Comparison of ENCODE assay signal across 8 cellular contexts in the genomic region with DNA sequence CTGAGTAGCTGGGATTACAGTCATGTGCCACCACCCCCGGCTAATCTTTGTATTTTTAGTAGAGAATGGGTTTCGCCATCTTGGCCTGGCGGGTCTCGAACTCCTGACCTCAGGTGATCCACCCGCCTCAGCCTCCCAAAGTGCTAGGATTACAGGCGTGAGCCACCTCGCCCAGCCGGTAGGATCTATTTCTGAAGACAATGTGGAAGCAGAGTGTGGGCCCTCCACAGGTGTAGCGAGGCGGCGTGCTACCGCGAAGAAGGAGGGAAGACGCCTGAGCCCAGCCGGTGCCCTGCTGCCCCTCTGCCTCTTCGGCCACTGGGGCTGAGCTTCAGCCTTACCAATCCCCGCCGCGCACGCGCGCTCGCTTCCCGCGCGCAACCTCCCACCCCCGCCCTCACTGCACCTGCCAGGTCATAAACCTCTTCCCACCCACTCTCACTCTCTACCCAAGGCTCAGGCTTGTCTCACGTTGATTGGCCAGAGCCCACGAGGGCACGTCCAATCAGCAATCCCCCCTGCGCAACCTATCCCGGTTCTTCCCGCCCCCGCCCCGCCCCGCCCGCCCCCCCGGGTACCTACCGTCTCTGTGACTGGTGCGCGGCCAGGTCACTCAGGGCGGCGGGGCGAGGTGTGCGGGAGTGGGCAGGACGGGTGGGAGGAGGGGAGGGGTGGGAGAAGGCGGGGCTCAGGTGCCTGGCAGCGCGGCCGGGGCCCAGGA. TPM values are rescaled to one million over a fixed set of nuclear protein-coding genes. Genes with fewer than 3 reads are reported as not detected.
DNase-seq lines count a peak whose midpoint lies in the region; ATAC-seq lines count a peak whose summit lies in the region.

No MANE protein-coding gene starts in this region.

- H2BK5ac ChIP-seq in mesenchymal stem cell (ENCODE audit: low read depth, low read length, poor library complexity, severe bottlenecking) = no peak overlapping the region

- no peak overlapping the region for H2BK120ac ChIP-seq in mesenchymal stem cell (ENCODE audit: low read depth, low read length)

- H3K23ac ChIP-seq in mesenchymal stem cell (ENCODE audit: low read length in 2 of 2) = no peak overlapping the region

- H3K4me2 ChIP-seq in mesenchymal stem cell (ENCODE audit: low read length, poor library complexity, severe bottlenecking) = peak overlapping the region; percentile 84

- no peak overlapping the region for H4K91ac ChIP-seq in mesenchymal stem cell (ENCODE audit: low read length)

- H3K27me3 ChIP-seq in mesenchymal stem cell (ENCODE audit: control insufficient read depth in 1 of 2, insufficient read depth in 1 of 2, low read length in 2 of 2) = peaks cover 0 to 47% of the 10 kb centered on the region in 2 experiments

- peaks cover 7% of the 10 kb centered on the region for H3K79me1 ChIP-seq in mesenchymal stem cell (replicated peaks; ENCODE audit: low read length, poor library complexity, severe bottlenecking)

- peak overlapping the region; percentile 61 for H2AFZ ChIP-seq in mesenchymal stem cell (ENCODE audit: low read depth, low read length)

- H2AK5ac ChIP-seq in mesenchymal stem cell (ENCODE audit: low read length, severe bottlenecking) = no peak overlapping the region

- no peaks in the 10 kb centered on the region for H3K36me3 ChIP-seq in mesenchymal stem cell (ENCODE audit: control insufficient read depth in 1 of 2, insufficient read depth in 2 of 2, low read depth in 1 of 2, low read length in 2 of 2)

- DNase-seq in NCI-H2171 treated with DMSO at 0.1 percent for 48 hours (lab: John Stamatoyannopoulos, UW) (peak; percentile 97), cortex of kidney (lab: John Stamatoyannopoulos, UW) (peak; percentile 94), mesenchymal stem cell (no peak), GF-D8 (lab: John Stamatoyannopoulos, UW) (no peak)
- DNase-seq in activated CD4-positive, alpha-beta T cell treated with anti-CD3 and anti-CD28 coated beads, Interleukin-2, amount 50 U/mL, for 24 hours (ENCODE audit: low read depth in 1 of 2, low spot score in 1 of 2) = peak; percentile 54 to 78
- peak; percentile 48 to 78 (median 74) for DNase-seq in stimulated activated CD4-positive, alpha-beta T cell treated with anti-CD3 and anti-CD28 coated beads, TNF-alpha, amount 100 ng/mL, for 48 hours (ENCODE audit: low read depth in 3 of 3)

- peaks cover 14% of the 10 kb centered on the region for H3K4me1 ChIP-seq in mesenchymal stem cell (ENCODE audit: control insufficient read depth, insufficient read depth, low read depth, low read length)

- H3K18ac ChIP-seq in mesenchymal stem cell (ENCODE audit: low read depth in 1 of 2, low read length in 2 of 2) = no peak overlapping the region

- WGBS in mesenchymal stem cell = 25% methylated on average over 22 of the region's 50 CpGs

- H3K9me3 ChIP-seq in mesenchymal stem cell (ENCODE audit: control insufficient read depth, low read length) = no peaks in the 10 kb centered on the region

- no peak overlapping the region for H3K9ac ChIP-seq in mesenchymal stem cell (ENCODE audit: low read length)

- no peak overlapping the region for H4K8ac ChIP-seq in mesenchymal stem cell (ENCODE audit: low read length)

- H3K4me3 ChIP-seq in mesenchymal stem cell (ENCODE audit: insufficient read depth in 1 of 2, low read depth in 1 of 2, low read length in 2 of 2) = peak overlapping the region; percentile 34 to 91

- H3K14ac ChIP-seq in mesenchymal stem cell (ENCODE audit: low read length in 2 of 2) = no peak overlapping the region

- H2BK12ac ChIP-seq in mesenchymal stem cell (ENCODE audit: low read length in 2 of 2) = no peak overlapping the region

- no peak overlapping the region for H3K4ac ChIP-seq in mesenchymal stem cell (ENCODE audit: low read depth in 1 of 2, low read length in 2 of 2)

- no peak overlapping the region for H2BK15ac ChIP-seq in mesenchymal stem cell (ENCODE audit: low read depth, poor library complexity, severe bottlenecking)

- no peak overlapping the region for H3K27ac ChIP-seq in mesenchymal stem cell (ENCODE audit: low read length, poor library complexity, severe bottlenecking)

- ATAC-seq in GM18511 (IDR thresholded peaks at IDR 0.05; ENCODE audit: unreplicated experiment) (peak; percentile 96), HG02970 (IDR thresholded peaks at IDR 0.05; ENCODE audit: low FRiP score, unreplicated experiment) (peak; percentile 95)

RNA-seq across cellular contexts. Expression of a gene that starts 0.4 kb away (rescaled TPM):
- not detected for polyA plus RNA-seq in mesenchymal stem cell (2013, experiment 1 of 2)
- polyA plus RNA-seq in mesenchymal stem cell (2013, experiment 2 of 2) = not detected

Comparison
In these comparisons a context has a peak if more than half of its experiments do, and no peak if none do; other contexts are left out.
1. DNase-seq: peak in NCI-H2171 treated with DMSO at 0.1 percent for 48 hours (single experiment), activated CD4-positive, alpha-beta T cell treated with anti-CD3 and anti-CD28 coated beads, Interleukin-2, amount 50 U/mL, for 24 hours (2 of 2), cortex of kidney (single experiment) and stimulated activated CD4-positive, alpha-beta T cell treated with anti-CD3 and anti-CD28 coated beads, TNF-alpha, amount 100 ng/mL, for 48 hours (3 of 3); none in mesenchymal stem cell (single experiment) and GF-D8 (single experiment).